ENCODE assay signal across 8 cellular contexts in genomic region chr19:34134190-34135032, GRCh38. TPM values are rescaled to one million over a fixed set of nuclear protein-coding genes. Genes with fewer than 3 reads are reported as not detected.
DNase-seq lines count a peak whose midpoint lies in the region; FAIRE-seq and TF ChIP-seq lines count a peak whose summit lies in the region.

No MANE protein-coding gene starts in this region.

- H3K79me1 ChIP-seq in neuronal stem cell (ENCODE audit: low read depth, low read length): no peaks in the 10 kb centered on the region

- H3K4me1 ChIP-seq in SJCRH30: no peaks in the 10 kb centered on the region
- H3K4me1 ChIP-seq in neuronal stem cell (ENCODE audit: control insufficient read depth in 2 of 2, insufficient read depth in 1 of 2, low read depth in 1 of 2, low read length in 2 of 2): peaks cover 0 to 1% of the 10 kb centered on the region in 2 donors
- H3K4me1 ChIP-seq in subcutaneous abdominal adipose tissue (ENCODE audit: control insufficient read depth in 5 of 5, insufficient read depth in 5 of 5, low read length in 5 of 5): peaks cover 0 to 13% (median 10%) of the 10 kb centered on the region in 5 donors

- peak overlapping the region; percentile 90 for H2BK5ac ChIP-seq in neuronal stem cell (ENCODE audit: low read length)

- H3K9me3 ChIP-seq in SJCRH30 (replicated peaks) (0 out of 2 replicates have a peak, but pooled peaks cover 4% of the 10 kb centered on the region), neuronal stem cell (replicated peaks in 1 of 2; ENCODE audit: control insufficient read depth in 2 of 2, insufficient read depth in 1 of 2, low read depth in 1 of 2, low read length in 2 of 2) (no peaks in the 10 kb centered on the region), subcutaneous abdominal adipose tissue (ENCODE audit: control insufficient read depth in 5 of 5, low read length in 5 of 5) (no peaks in the 10 kb centered on the region)

- H3K23ac ChIP-seq in neuronal stem cell (ENCODE audit: low read depth, low read length, poor library complexity): peak overlapping the region; percentile 99

- no peak overlapping the region for H2BK15ac ChIP-seq in neuronal stem cell (ENCODE audit: low read length)

- H3K4me3 ChIP-seq in LNCaP clone FGC (ENCODE audit: low read depth, low read length): peak overlapping the region; percentile 50
- H3K4me3 ChIP-seq in SJCRH30: peak overlapping the region; percentile 74
- H3K4me3 ChIP-seq in neuronal stem cell (ENCODE audit: low read length in 2 of 2): peak overlapping the region; percentile 59 to 87
- peak overlapping the region; percentile 77 to 86 (median 83) for H3K4me3 ChIP-seq in subcutaneous abdominal adipose tissue (ENCODE audit: low read depth in 1 of 5, low read length in 5 of 5)

- peak overlapping the region; percentile 71 for H3K14ac ChIP-seq in neuronal stem cell (ENCODE audit: low read length)

- no peak overlapping the region for H3K4ac ChIP-seq in neuronal stem cell (ENCODE audit: low read length)

- no peak overlapping the region for H2BK120ac ChIP-seq in neuronal stem cell (ENCODE audit: low read depth, low read length)

- H3K36me3 ChIP-seq in SJCRH30 (no peaks in the 10 kb centered on the region), neuronal stem cell (replicated peaks in 1 of 2; ENCODE audit: control insufficient read depth in 2 of 2, insufficient read depth in 2 of 2, low read length in 2 of 2) (no peaks in the 10 kb centered on the region), subcutaneous abdominal adipose tissue (ENCODE audit: control insufficient read depth in 5 of 5, insufficient read depth in 5 of 5, low read length in 5 of 5) (no peaks in the 10 kb centered on the region)

- FAIRE-seq in H54 (lab: Jason Lieb, UNC): peak; percentile 53

- peak overlapping the region; percentile 97 for H3K18ac ChIP-seq in neuronal stem cell (ENCODE audit: low read length)

- peak overlapping the region; percentile 91 for H3K9ac ChIP-seq in neuronal stem cell (ENCODE audit: low read depth, low read length, poor library complexity)
- peak overlapping the region; percentile 78 to 93 (median 84) for H3K9ac ChIP-seq in subcutaneous abdominal adipose tissue (ENCODE audit: low read length in 5 of 5)

- H3K27ac ChIP-seq in SJCRH30 (peak overlapping the region; percentile 12; the same call in 1 of the 2 replicates), neuronal stem cell (replicated peaks; ENCODE audit: low read length) (peak overlapping the region; percentile 96), subcutaneous abdominal adipose tissue (ENCODE audit: low read depth, low read length) (peak overlapping the region; percentile 80)

- H4K91ac ChIP-seq in neuronal stem cell (ENCODE audit: low read depth, low read length, poor library complexity): no peak overlapping the region

- peak overlapping the region; percentile 96 for H2AFZ ChIP-seq in neuronal stem cell (ENCODE audit: low read length)

- TF ChIP-seq POLR2A in H54 (IDR thresholded peaks at IDR 0.05; ENCODE audit: low read depth, low read length): peak; percentile 93

- TF ChIP-seq CTCF in LNCaP clone FGC (IDR thresholded peaks at IDR 0.05; ENCODE audit: control insufficient read depth, extremely low read depth, insufficient read depth): no peak

- H2AK5ac ChIP-seq in neuronal stem cell (ENCODE audit: low read depth, low read length): no peak overlapping the region

- peak overlapping the region; percentile 65 for H4K8ac ChIP-seq in neuronal stem cell (ENCODE audit: low read depth, low read length)

- DNase-seq in GF-D8 (lab: John Stamatoyannopoulos, UW): peak; percentile 45
- peak; percentile 86 for DNase-seq in H54 (ENCODE audit: insufficient read length, low spot score)
- DNase-seq in LNCaP clone FGC (ENCODE audit: low read depth): peak; percentile 18
- DNase-seq in SJCRH30: peak; percentile 90 to 95
- DNase-seq in activated naive CD4-positive, alpha-beta T cell (lab: John Stamatoyannopoulos, UW): peak; percentile 74 to 92 (median 76)
- peak; percentile 63 for DNase-seq in foreskin melanocyte
- DNase-seq in neuronal stem cell (ENCODE audit: low spot score): peak; percentile 87

- WGBS in neuronal stem cell (ENCODE audit: extremely low coverage in 2 of 2, insufficient read length in 2 of 2, insufficient replicate concordance in 1 of 2), 2 donors: no CpG with 5 or more reads among the region's 62 CpGs

- H3K27me3 ChIP-seq in SJCRH30 (no peaks in the 10 kb centered on the region), neuronal stem cell (ENCODE audit: control insufficient read depth in 3 of 3, insufficient read depth in 3 of 3, low read depth in 1 of 3, low read length in 3 of 3) (peaks cover 0 to 3% (median 0%) of the 10 kb centered on the region in 3 experiments), subcutaneous abdominal adipose tissue (ENCODE audit: control insufficient read depth in 5 of 5, insufficient read depth in 4 of 5, low read length in 5 of 5) (no peaks in the 10 kb centered on the region)

- H3K4me2 ChIP-seq in neuronal stem cell (ENCODE audit: insufficient read depth, low read length, poor library complexity, severe bottlenecking): peak overlapping the region; percentile 73

- H2BK12ac ChIP-seq in neuronal stem cell (ENCODE audit: low read length): peak overlapping the region; percentile 41

RNA-seq across cellular contexts. Expression of gene LSM14A, which starts 37.9 kb away (rescaled TPM):
- total RNA-seq in SJCRH30 (2014; rRNA removed; shearing (Covaris generic)): 87.4 and 101 TPM in 2 replicates
- polyA plus RNA-seq in neuronal stem cell (2013, experiment 1 of 2): 125 TPM
- 127 TPM for polyA plus RNA-seq in neuronal stem cell (2013, experiment 2 of 2)

Comparison
In these comparisons a context has a peak if more than half of its experiments do, and no peak if none do; other contexts are left out.
1. Peak in every context shown above with its lines: DNase-seq, H3K4me3 ChIP-seq and H3K27ac ChIP-seq.
2. DNase-seq: peak in every context shown above with its lines; median percentile 92 in SJCRH30; 87 in neuronal stem cell; 86 in H54; 76 in activated naive CD4-positive, alpha-beta T cell; 63 in foreskin melanocyte; 45 in GF-D8; 18 in LNCaP clone FGC.
3. H3K27ac ChIP-seq: peak in every context shown above with its lines; median percentile 96 in neuronal stem cell; 80 in subcutaneous abdominal adipose tissue; 12 in SJCRH30.